Comparison of ENCODE assay signal across 14 cellular contexts in genomic region chr12:124516850-124517249, GRCh38. TPM values are rescaled to one million over a fixed set of nuclear protein-coding genes. Genes with fewer than 3 reads are reported as not detected.
A peak's percentile ranks its signal among the peaks of the same experiment; 100 is the strongest.
DNase-seq lines count a peak whose midpoint lies in the region; ATAC-seq and TF ChIP-seq lines count a peak whose summit lies in the region.
"Had no signal": no experiment of that assay in that cellular context is flagged by ENCODE, and none has a peak within 500 bp of the region (broad histone marks: within the 10 kb centered on the region; RNA-seq: fewer than 3 reads in every experiment).

No MANE protein-coding gene starts in this region.

- TF ChIP-seq CTCF in GM23338 (conservative IDR thresholded peaks at IDR 0.05; ENCODE audit: low read depth in 2 of 2) (no peak), brain microvascular endothelial cell (IDR thresholded peaks at IDR 0.05; ENCODE audit: low read depth, low read length, missing control alignments) (no peak), kidney epithelial cell (IDR thresholded peaks at IDR 0.05; ENCODE audit: insufficient read depth, low read length, poor library complexity, severe bottlenecking) (no peak)

- H2AFZ ChIP-seq in GM23338: no peak overlapping the region

- peaks cover 20% of the 10 kb centered on the region for H3K27me3 Mint-ChIP-seq in GM23338 (ENCODE audit: insufficient read depth, low read depth, poor library complexity)
- no peaks in the 10 kb centered on the region for H3K27me3 Mint-ChIP-seq in activated CD4-positive, alpha-beta memory T cell treated with anti-CD3 and anti-CD28 coated beads for 36 hours
- H3K27me3 Mint-ChIP-seq: activated CD8-positive, alpha-beta T cell treated with anti-CD3 and anti-CD28 coated beads for 36 hours; central memory CD8-positive, alpha-beta T cell; stimulated activated naive CD8-positive, alpha-beta T cell treated with anti-CD3 and anti-CD28 coated beads, Interleukin-15, Interleukin-2, amounts not matched to agents 100 ng/mL and 50 ng/mL, for 24 hours had no signal

- peaks cover 97% of the 10 kb centered on the region for H3K79me2 ChIP-seq in GM23338 (replicated peaks; ENCODE audit: insufficient read depth)

- H3K4me1 ChIP-seq in GM23338 (ENCODE audit: insufficient read depth): peaks cover 25% of the 10 kb centered on the region

- CTCF ChIA-PET in activated CD4-positive, alpha-beta memory T cell treated with anti-CD3 and anti-CD28 coated beads for 36 hours (lab: Charles Lee): interaction anchor here (0.5 to 0.6 kb wide), 2 partner anchors 257 to 476 kb away, joined by 3 read pairs; no protein-coding TSS in a partner anchor

- no peak overlapping the region for H3K4me3 Mint-ChIP-seq in GM23338
- no peak overlapping the region for H3K4me3 Mint-ChIP-seq in activated CD4-positive, alpha-beta memory T cell treated with anti-CD3 and anti-CD28 coated beads for 36 hours
- H3K4me3 Mint-ChIP-seq: activated CD8-positive, alpha-beta T cell treated with anti-CD3 and anti-CD28 coated beads for 36 hours; central memory CD8-positive, alpha-beta T cell; stimulated activated naive CD8-positive, alpha-beta T cell treated with anti-CD3 and anti-CD28 coated beads, Interleukin-15, Interleukin-2, amounts not matched to agents 100 ng/mL and 50 ng/mL, for 24 hours had no signal

- H3K4me2 ChIP-seq in GM23338: no peak overlapping the region

- H3K4me1 Mint-ChIP-seq in GM23338: peaks cover 59% of the 10 kb centered on the region
- H3K4me1 Mint-ChIP-seq in activated CD4-positive, alpha-beta memory T cell treated with anti-CD3 and anti-CD28 coated beads for 36 hours (ENCODE audit: low read depth): peaks cover 3% of the 10 kb centered on the region

- H3F3A ChIP-seq in GM23338 (replicated peaks; ENCODE audit: low read depth): peaks cover 7% of the 10 kb centered on the region; the same call in 1 of the 2 replicates

- no peak for TF ChIP-seq POLR2A in GM18505 (IDR thresholded peaks at IDR 0.05; ENCODE audit: borderline replicate concordance, extremely low read depth, insufficient read depth, insufficient read length)

- H3K27ac ChIP-seq in GM23338 (ENCODE audit: low read depth) (0 out of 2 replicates have a peak overlapping the region, but pooled peaks have one; percentile 45), brain microvascular endothelial cell (peak overlapping the region; percentile 99), skin epidermis (peak overlapping the region in 20 of 21 experiments; percentile 82 to 98 (median 92))
- H3K27ac ChIP-seq: HL-60 had no signal

- intact Hi-C loops in activated CD4-positive, alpha-beta memory T cell treated with anti-CD3 and anti-CD28 coated beads for 36 hours (cut with micrococcal nuclease): no loop called here

- DNase-seq in GM23338 (ENCODE audit: low spot score) (no peak), brain microvascular endothelial cell (no peak), kidney epithelial cell (ENCODE audit: low read depth) (no peak)
- DNase-seq in activated CD4-positive, alpha-beta memory T cell treated with anti-CD3 and anti-CD28 coated beads for 36 hours: no peak
- DNase-seq: activated CD8-positive, alpha-beta T cell treated with anti-CD3 and anti-CD28 coated beads for 36 hours; SIG-M5; stimulated activated CD4-positive, alpha-beta T cell treated with anti-CD3 and anti-CD28 coated beads, Interleukin-15, amount 100 ng/mL, for 24 hours had no signal

- H3K27me3 ChIP-seq in GM23338 (ENCODE audit: insufficient read depth) (no peaks in the 10 kb centered on the region), brain microvascular endothelial cell (replicated peaks) (no peaks in the 10 kb centered on the region), kidney epithelial cell (ENCODE audit: control insufficient read depth, insufficient read depth, low read length) (no peaks in the 10 kb centered on the region)

- H3K4me3 ChIP-seq in GM23338: no peak overlapping the region
- peak overlapping the region; percentile 71 for H3K4me3 ChIP-seq in brain microvascular endothelial cell (ENCODE audit: low read depth, low read length)
- H3K4me3 ChIP-seq in kidney epithelial cell (ENCODE audit: low read depth, low read length): peak overlapping the region; percentile 65
- H3K4me3 ChIP-seq in skin epidermis: peak overlapping the region; percentile 40 to 53 (median 46)

- no peaks in the 10 kb centered on the region for H3K9me2 ChIP-seq in GM23338 (ENCODE audit: insufficient read depth)

- peaks cover 2% of the 10 kb centered on the region; the same call in 1 of the 3 replicates for H3K9me3 Mint-ChIP-seq in GM23338
- no peaks in the 10 kb centered on the region for H3K9me3 Mint-ChIP-seq in activated CD4-positive, alpha-beta memory T cell treated with anti-CD3 and anti-CD28 coated beads for 36 hours
- H3K9me3 Mint-ChIP-seq: activated CD8-positive, alpha-beta T cell treated with anti-CD3 and anti-CD28 coated beads for 36 hours; central memory CD8-positive, alpha-beta T cell; stimulated activated naive CD8-positive, alpha-beta T cell treated with anti-CD3 and anti-CD28 coated beads, Interleukin-15, Interleukin-2, amounts not matched to agents 100 ng/mL and 50 ng/mL, for 24 hours had no signal

- H3K36me3 ChIP-seq in GM23338 (ENCODE audit: insufficient read depth): no peaks in the 10 kb centered on the region
- no peaks in the 10 kb centered on the region for H3K36me3 ChIP-seq in brain microvascular endothelial cell (replicated peaks)
- H3K36me3 ChIP-seq in kidney epithelial cell (ENCODE audit: control insufficient read depth, insufficient read depth, low read length): peaks cover 2% of the 10 kb centered on the region

- peaks cover 26% of the 10 kb centered on the region for H3K36me3 Mint-ChIP-seq in GM23338 (ENCODE audit: low read depth)
- peaks cover 8% of the 10 kb centered on the region for H3K36me3 Mint-ChIP-seq in activated CD4-positive, alpha-beta memory T cell treated with anti-CD3 and anti-CD28 coated beads for 36 hours

- in situ Hi-C loops in brain microvascular endothelial cell (cut with HindIII; ENCODE audit: low pct_ligation_motif_present, low sequenced_read_pairs): no loop called here

- POLR2A ChIA-PET in activated CD4-positive, alpha-beta memory T cell treated with anti-CD3 and anti-CD28 coated beads for 36 hours (lab: Charles Lee): no interaction called here

- H4K20me1 ChIP-seq in GM23338 (replicated peaks; ENCODE audit: insufficient read depth): peaks cover 29% of the 10 kb centered on the region

- no peak overlapping the region for H3K27ac Mint-ChIP-seq in GM23338
- H3K27ac Mint-ChIP-seq in activated CD4-positive, alpha-beta memory T cell treated with anti-CD3 and anti-CD28 coated beads for 36 hours: no peak overlapping the region
- H3K27ac Mint-ChIP-seq: activated CD8-positive, alpha-beta T cell treated with anti-CD3 and anti-CD28 coated beads for 36 hours; stimulated activated naive CD8-positive, alpha-beta T cell treated with anti-CD3 and anti-CD28 coated beads, Interleukin-15, Interleukin-2, amounts not matched to agents 100 ng/mL and 50 ng/mL, for 24 hours had no signal

- ATAC-seq in GM23338: no peak
- no peak for ATAC-seq in GM18517 (IDR thresholded peaks at IDR 0.05; ENCODE audit: unreplicated experiment)
- ATAC-seq in GM21737 (IDR thresholded peaks at IDR 0.05; ENCODE audit: unreplicated experiment): no peak
- no peak for ATAC-seq in GM18505 (IDR thresholded peaks at IDR 0.05; ENCODE audit: unreplicated experiment)
- ATAC-seq: activated CD8-positive, alpha-beta T cell treated with anti-CD3 and anti-CD28 coated beads for 36 hours had no signal

TF ChIP-seq in GM23338, 12 proteins besides CTCF, POLR2A, EP300 and RAD21 (continues in another document):
- no peak for TF ChIP-seq ETS1 (IDR thresholded peaks at IDR 0.05)
- no peak for TF ChIP-seq EZH2 (IDR thresholded peaks at IDR 0.05; ENCODE audit: low read depth, unreplicated experiment)
- no peak for TF ChIP-seq STAT1 (IDR thresholded peaks at IDR 0.05; ENCODE audit: unreplicated experiment)
- no peak for TF ChIP-seq JUNB (IDR thresholded peaks at IDR 0.05; ENCODE audit: unreplicated experiment)
- no peak for TF ChIP-seq NANOG (IDR thresholded peaks at IDR 0.05; ENCODE audit: borderline replicate concordance)
- TF ChIP-seq CREB1 (CRISPR knock-in tag; IDR thresholded peaks at IDR 0.05; ENCODE audit: low read depth): no peak
- TF ChIP-seq ZNF114 (CRISPR knock-in tag; IDR thresholded peaks at IDR 0.05): no peak
- TF ChIP-seq POLR2AphosphoS5 (IDR thresholded peaks at IDR 0.05; ENCODE audit: low read depth): no peak

RNA-seq across cellular contexts. Expression of gene NCOR2, which starts 50.6 kb away (rescaled TPM):
- 180 and 190 TPM in 2 replicates for total RNA-seq in GM23338 (2014; rRNA removed; shearing (Covaris generic))
- polyA plus RNA-seq in GM23338 (2016; fragmentation: Nextera tagmentation; extraction: Ambion mirVana): 69.6 and 76.5 TPM in 2 replicates
- total RNA-seq in kidney epithelial cell: 113 and 115 TPM in 2 replicates
- total RNA-seq in activated CD4-positive, alpha-beta memory T cell treated with anti-CD3 and anti-CD28 coated beads for 36 hours: 10 to 100 TPM; 86.1 to 86.9 TPM

Comparison
In these comparisons a context has a peak if more than half of its experiments do, and no peak if none do; other contexts are left out.
1. H3K27ac ChIP-seq: peak in every context shown above with its lines; median percentile 99 in brain microvascular endothelial cell; 92 in skin epidermis; 45 in GM23338.